In the genomic region with DNA sequence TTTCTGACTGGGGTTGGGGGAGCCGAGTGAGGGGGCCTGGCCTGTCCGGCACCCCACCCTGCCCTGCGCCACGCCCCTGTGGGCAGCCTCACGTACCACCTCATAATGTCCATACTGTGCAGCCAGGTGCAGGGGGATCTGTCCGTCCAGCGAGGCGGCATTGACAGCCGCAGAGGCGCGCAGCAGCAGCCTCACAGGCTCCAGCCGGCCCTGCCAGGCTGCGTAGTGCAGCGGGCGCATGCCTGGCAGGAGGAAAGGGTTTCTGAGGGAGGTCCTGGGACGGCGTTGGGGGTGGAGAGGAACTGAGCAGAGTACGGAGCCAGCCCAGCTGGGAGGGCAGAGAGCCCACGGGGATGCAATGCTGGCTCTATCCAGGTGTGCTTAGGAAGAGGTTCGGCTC, we compare ENCODE assay signal across 1 cellular context.
TF ChIP-seq lines count a peak whose summit lies in the region.

No MANE protein-coding gene starts in this region.

TF ChIP-seq in HepG2, 621 proteins besides CTCF, POLR2A, EP300 and RAD21:
- TF ChIP-seq AGO2 (optimal IDR thresholded peaks at IDR 0.05; ENCODE audit: low read depth, low read length): peak; percentile 4
- TF ChIP-seq, protein P1, sequence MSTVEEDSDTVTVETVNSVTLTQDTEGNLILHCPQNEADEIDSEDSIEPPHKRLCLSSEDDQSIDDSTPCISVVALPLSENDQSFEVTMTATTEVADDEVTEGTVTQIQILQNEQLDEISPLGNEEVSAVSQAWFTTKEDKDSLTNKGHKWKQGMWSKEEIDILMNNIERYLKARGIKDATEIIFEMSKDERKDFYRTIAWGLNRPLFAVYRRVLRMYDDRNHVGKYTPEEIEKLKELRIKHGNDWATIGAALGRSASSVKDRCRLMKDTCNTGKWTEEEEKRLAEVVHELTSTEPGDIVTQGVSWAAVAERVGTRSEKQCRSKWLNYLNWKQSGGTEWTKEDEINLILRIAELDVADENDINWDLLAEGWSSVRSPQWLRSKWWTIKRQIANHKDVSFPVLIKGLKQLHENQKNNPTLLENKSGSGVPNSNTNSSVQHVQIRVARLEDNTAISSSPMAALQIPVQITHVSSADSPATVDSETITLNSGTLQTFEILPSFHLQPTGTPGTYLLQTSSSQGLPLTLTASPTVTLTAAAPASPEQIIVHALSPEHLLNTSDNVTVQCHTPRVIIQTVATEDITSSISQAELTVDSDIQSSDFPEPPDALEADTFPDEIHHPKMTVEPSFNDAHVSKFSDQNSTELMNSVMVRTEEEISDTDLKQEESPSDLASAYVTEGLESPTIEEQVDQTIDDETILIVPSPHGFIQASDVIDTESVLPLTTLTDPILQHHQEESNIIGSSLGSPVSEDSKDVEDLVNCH (CRISPR knock-in tag; IDR thresholded peaks at IDR 0.05): no peak
